ENCODE assay signal across 10 cellular contexts in the genomic region with DNA sequence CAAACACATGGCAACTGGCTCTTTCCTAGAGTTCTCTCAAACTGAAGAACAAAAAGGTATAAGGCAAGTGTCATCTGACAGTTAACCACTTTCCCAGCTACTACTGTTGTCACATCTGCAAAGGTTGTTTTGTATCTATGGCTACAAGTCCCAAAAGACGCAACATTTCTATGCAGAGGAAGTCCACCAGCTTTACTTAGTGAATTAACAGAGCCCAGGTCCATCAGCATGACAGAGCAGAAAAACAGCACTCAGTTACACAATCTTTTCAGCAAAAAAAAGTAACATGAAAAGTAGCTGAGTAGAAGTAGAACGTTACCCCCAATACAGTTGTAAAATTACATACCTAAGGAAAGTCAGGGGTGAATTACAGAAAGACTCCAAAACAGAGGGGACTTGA. TPM values are rescaled to one million over a fixed set of nuclear protein-coding genes. Genes with fewer than 3 reads are reported as not detected.
DNase-seq lines count a peak whose midpoint lies in the region; ATAC-seq and TF ChIP-seq lines count a peak whose summit lies in the region.
"Had no signal": no experiment of that assay in that cellular context is flagged by ENCODE, and none has a peak within 500 bp of the region (broad histone marks: within the 10 kb centered on the region; RNA-seq: fewer than 3 reads in every experiment).

No MANE protein-coding gene starts in this region.

- H3K27me3 ChIP-seq in cardiac muscle cell (no peaks in the 10 kb centered on the region), upper lobe of left lung (no peaks in the 10 kb centered on the region), foreskin keratinocyte (no peaks in the 10 kb centered on the region), suprapubic skin (no peaks in the 10 kb centered on the region)

- peak overlapping the region; percentile 58 for H3K27ac Mint-ChIP-seq in activated T-helper 1 cell treated with anti-CD3 and anti-CD28 coated beads, Interleukin-12 subunit alpha, Interleukin-12 subunit beta, Interleukin-2, Interleukin-4 antibody, amounts not matched to agents 30 ng/mL and 10 ng/mL and 1 ng/mL, durations not matched to agents 14 hours and 24 hours and 36 hours

- TF ChIP-seq EP300 in upper lobe of left lung (IDR thresholded peaks at IDR 0.05): no peak
- no peak for TF ChIP-seq EP300 in suprapubic skin (IDR thresholded peaks at IDR 0.05)

- no peak overlapping the region for H3K4me3 Mint-ChIP-seq in activated T-helper 1 cell treated with anti-CD3 and anti-CD28 coated beads, Interleukin-12 subunit alpha, Interleukin-12 subunit beta, Interleukin-2, Interleukin-4 antibody, amounts not matched to agents 30 ng/mL and 10 ng/mL and 1 ng/mL, durations not matched to agents 14 hours and 24 hours and 36 hours

- no peaks in the 10 kb centered on the region for H3K27me3 Mint-ChIP-seq in activated T-helper 1 cell treated with anti-CD3 and anti-CD28 coated beads, Interleukin-12 subunit alpha, Interleukin-12 subunit beta, Interleukin-2, Interleukin-4 antibody, amounts not matched to agents 30 ng/mL and 10 ng/mL and 1 ng/mL, durations not matched to agents 14 hours and 24 hours and 36 hours (ENCODE audit: insufficient read depth)

- H3K9me3 Mint-ChIP-seq in activated T-helper 1 cell treated with anti-CD3 and anti-CD28 coated beads, Interleukin-12 subunit alpha, Interleukin-12 subunit beta, Interleukin-2, Interleukin-4 antibody, amounts not matched to agents 30 ng/mL and 10 ng/mL and 1 ng/mL, durations not matched to agents 14 hours and 24 hours and 36 hours: no peaks in the 10 kb centered on the region

- H2AFZ ChIP-seq in OCI-LY7 (ENCODE audit: low read length): no peak overlapping the region

- H3K4me1 Mint-ChIP-seq in activated T-helper 1 cell treated with anti-CD3 and anti-CD28 coated beads, Interleukin-12 subunit alpha, Interleukin-12 subunit beta, Interleukin-2, Interleukin-4 antibody, amounts not matched to agents 30 ng/mL and 10 ng/mL and 1 ng/mL, durations not matched to agents 14 hours and 24 hours and 36 hours (ENCODE audit: low read depth): peaks cover 55% of the 10 kb centered on the region

- peaks cover 68% of the 10 kb centered on the region for H3K36me3 Mint-ChIP-seq in activated T-helper 1 cell treated with anti-CD3 and anti-CD28 coated beads, Interleukin-12 subunit alpha, Interleukin-12 subunit beta, Interleukin-2, Interleukin-4 antibody, amounts not matched to agents 30 ng/mL and 10 ng/mL and 1 ng/mL, durations not matched to agents 14 hours and 24 hours and 36 hours (ENCODE audit: low read depth)

- H3K27ac ChIP-seq in cardiac muscle cell (peak overlapping the region; percentile 30), upper lobe of left lung (peak overlapping the region; percentile 30 to 65 (median 50)), foreskin keratinocyte (no peak overlapping the region), OCI-LY7 (ENCODE audit: low read depth, low read length, poor library complexity, severe bottlenecking) (no peak overlapping the region), suprapubic skin (no peak overlapping the region)

- H3K9me3 ChIP-seq in cardiac muscle cell (ENCODE audit: low read depth): no peaks in the 10 kb centered on the region
- H3K9me3 ChIP-seq in upper lobe of left lung: no peaks in the 10 kb centered on the region
- H3K9me3 ChIP-seq in OCI-LY7 (ENCODE audit: low read length): no peaks in the 10 kb centered on the region
- no peaks in the 10 kb centered on the region for H3K9me3 ChIP-seq in suprapubic skin

- ATAC-seq in left cardiac atrium (no peak), left ventricle myocardium superior (peak; percentile 44), upper lobe of left lung (ENCODE audit: low FRiP score in 2 of 2) (peak in 1 of 2 donors; percentile 73), foreskin keratinocyte (no peak)

- TF ChIP-seq POLR2A in upper lobe of left lung (IDR thresholded peaks at IDR 0.05): no peak
- no peak for TF ChIP-seq POLR2A in suprapubic skin (IDR thresholded peaks at IDR 0.05)

- H3K4me1 ChIP-seq in cardiac muscle cell (ENCODE audit: low read depth): no peaks in the 10 kb centered on the region
- peaks cover 0 to 25% (median 11%) of the 10 kb centered on the region in 4 donors for H3K4me1 ChIP-seq in upper lobe of left lung
- no peaks in the 10 kb centered on the region for H3K4me1 ChIP-seq in foreskin keratinocyte
- H3K4me1 ChIP-seq in OCI-LY7 (ENCODE audit: insufficient read depth, low read length, poor library complexity, severe bottlenecking): no peaks in the 10 kb centered on the region
- peaks cover 4% of the 10 kb centered on the region for H3K4me1 ChIP-seq in suprapubic skin

- peaks cover 76% of the 10 kb centered on the region for H3K36me3 ChIP-seq in cardiac muscle cell
- peaks cover 57 to 100% (median 82%) of the 10 kb centered on the region in 4 donors for H3K36me3 ChIP-seq in upper lobe of left lung
- peaks cover 100% of the 10 kb centered on the region for H3K36me3 ChIP-seq in OCI-LY7 (ENCODE audit: insufficient read depth, low read length)
- H3K36me3 ChIP-seq in suprapubic skin: peaks cover 92% of the 10 kb centered on the region

- intact Hi-C loops in left cardiac atrium (cut with DNase I): no loop called here
- intact Hi-C loops in activated T-helper 1 cell treated with anti-CD3 and anti-CD28 coated beads, Interleukin-12 subunit alpha, Interleukin-12 subunit beta, Interleukin-2, Interleukin-4 antibody, amounts not matched to agents 30 ng/mL and 10 ng/mL and 1 ng/mL, durations not matched to agents 14 hours and 24 hours and 36 hours (cut with micrococcal nuclease): no loop called here
- intact Hi-C loops in left ventricle myocardium superior (cut with micrococcal nuclease): no loop called here
- intact Hi-C loops in OCI-LY7 (cut with micrococcal nuclease; ENCODE audit: unreplicated experiment): no loop called here

- H3K4me3 ChIP-seq in cardiac muscle cell (no peak overlapping the region), upper lobe of left lung (no peak overlapping the region), OCI-LY7 (ENCODE audit: low read depth, low read length, poor library complexity, severe bottlenecking) (no peak overlapping the region), suprapubic skin (no peak overlapping the region)

- TF ChIP-seq CTCF in cardiac muscle cell (IDR thresholded peaks at IDR 0.05; ENCODE audit: low read depth, low read length): no peak
- TF ChIP-seq CTCF in upper lobe of left lung (IDR thresholded peaks at IDR 0.05): no peak
- no peak for TF ChIP-seq CTCF in foreskin keratinocyte (conservative IDR thresholded peaks at IDR 0.05)
- no peak for TF ChIP-seq CTCF in OCI-LY7 (conservative IDR thresholded peaks at IDR 0.05; ENCODE audit: low read length)
- no peak for TF ChIP-seq CTCF in suprapubic skin (IDR thresholded peaks at IDR 0.05)

- no peak overlapping the region for H3K4me2 ChIP-seq in OCI-LY7 (ENCODE audit: low read length)

- WGBS in upper lobe of left lung, 2 donors: 45 to 62% methylated on average over 2 of the region's 2 CpGs
- 59% methylated on average over 2 of the region's 2 CpGs for WGBS in suprapubic skin

- DNase-seq in cardiac muscle cell (ENCODE audit: low read depth in 1 of 2, low spot score in 1 of 2) (peak in 1 of 2 donors; percentile 44), left cardiac atrium (no peak), left ventricle myocardium superior (no peak), upper lobe of left lung (no peak), foreskin keratinocyte (no peak), OCI-LY7 (ENCODE audit: low spot score) (no peak), suprapubic skin (ENCODE audit: low spot score in 2 of 2) (no peak)
- no peak for DNase-seq in activated T-helper 1 cell treated with anti-CD3 and anti-CD28 coated beads, Interleukin-12 subunit alpha, Interleukin-12 subunit beta, Interleukin-2, Interleukin-4 antibody, amounts not matched to agents 30 ng/mL and 10 ng/mL and 1 ng/mL, durations not matched to agents 14 hours and 24 hours and 36 hours (ENCODE audit: low spot score)
- DNase-seq: activated effector memory CD4-positive, alpha-beta T cell treated with anti-CD3 and anti-CD28 coated beads, Interleukin-2, amount 50 U/mL, for 16 hours; NCI-H146 had no signal

- H3K9me2 ChIP-seq in OCI-LY7 (ENCODE audit: insufficient read depth, low read length): no peaks in the 10 kb centered on the region

- peaks cover 4% of the 10 kb centered on the region; the same call in 1 of the 2 replicates for H4K20me1 ChIP-seq in OCI-LY7 (ENCODE audit: insufficient read depth, low read length)

- CTCF ChIA-PET in OCI-LY7 (lab: Charles Lee; ENCODE audit: unreplicated experiment): interaction anchor here (1.1 to 1.7 kb wide), 2 partner anchors 28 to 81 kb away, joined by 3 read pairs; no protein-coding TSS in a partner anchor

- H3K79me2 ChIP-seq in OCI-LY7 (ENCODE audit: insufficient read depth, low read depth, low read length): peaks cover 35% of the 10 kb centered on the region; the same call in 1 of the 2 replicates

- POLR2A ChIA-PET in OCI-LY7 (lab: Charles Lee): interaction anchor here (0.8 kb wide), 1 partner anchor 8 kb away, joined by 3 read pairs; no protein-coding TSS in a partner anchor

- BruUV-seq in OCI-LY7 (replicated peaks; lab: Mats Ljungman, UMichigan): no TSS peak

RNA-seq across cellular contexts. Expression of gene CPSF7, which starts 12.1 kb away (rescaled TPM):
- total RNA-seq in cardiac muscle cell (46.9 and 64.7 TPM in 2 replicates), left cardiac atrium (10 to 100 TPM; 33.3 to 47.2 TPM), left ventricle myocardium superior (41.5 TPM), upper lobe of left lung (10 to 100 TPM; 34.5 to 81.7 (median 57.1) TPM), foreskin keratinocyte (47.7 and 48.2 TPM in 2 replicates), OCI-LY7 (2022) (128 and 153 TPM in 2 replicates), suprapubic skin (10 to 100 TPM; 57.2 to 76.2 (median 70.7) TPM)
- polyA plus RNA-seq in cardiac muscle cell (34.6 and 55.5 TPM in 2 replicates), foreskin keratinocyte (24.7 and 30.0 TPM in 2 replicates)
- total RNA-seq in activated T-helper 1 cell treated with anti-CD3 and anti-CD28 coated beads, Interleukin-12 subunit alpha, Interleukin-12 subunit beta, Interleukin-2, Interleukin-4 antibody, amounts not matched to agents 30 ng/mL and 10 ng/mL and 1 ng/mL, durations not matched to agents 14 hours and 24 hours and 36 hours: 141 and 148 TPM in 2 replicates
- 56.1 and 69.4 TPM in 2 replicates for total RNA-seq in OCI-LY7 (2014; rRNA removed; shearing (Covaris generic))

RNA-seq across cellular contexts. Expression of gene SDHAF2, which starts 12.3 kb away (rescaled TPM):
- total RNA-seq in cardiac muscle cell (21.3 and 28.1 TPM in 2 replicates), left cardiac atrium (10 to 100 TPM; 30.5 to 36.8 TPM), left ventricle myocardium superior (32.6 TPM), upper lobe of left lung (10 to 100 TPM; 20.9 to 63.9 (median 34.6) TPM), foreskin keratinocyte (30.2 and 30.6 TPM in 2 replicates), OCI-LY7 (2022) (28.0 and 33.3 TPM in 2 replicates), suprapubic skin (10 to 100 TPM; 36.6 to 53.0 (median 48.4) TPM)
- polyA plus RNA-seq in cardiac muscle cell (55.8 and 67.4 TPM in 2 replicates), foreskin keratinocyte (49.8 and 53.2 TPM in 2 replicates)
- total RNA-seq in activated T-helper 1 cell treated with anti-CD3 and anti-CD28 coated beads, Interleukin-12 subunit alpha, Interleukin-12 subunit beta, Interleukin-2, Interleukin-4 antibody, amounts not matched to agents 30 ng/mL and 10 ng/mL and 1 ng/mL, durations not matched to agents 14 hours and 24 hours and 36 hours: 49.5 and 58.1 TPM in 2 replicates
- 40.6 and 41.2 TPM in 2 replicates for total RNA-seq in OCI-LY7 (2014; rRNA removed; shearing (Covaris generic))

RNA-seq across cellular contexts. Expression of gene TMEM216, which starts 25.3 kb away (rescaled TPM):
- total RNA-seq in cardiac muscle cell (12.5 and 19.3 TPM in 2 replicates), left cardiac atrium (1 to 10 TPM; 7.1 to 7.6 TPM), left ventricle myocardium superior (4.8 TPM), upper lobe of left lung (10 to 100 TPM in 3 of 6 donors, 1 to 10 TPM in 2, under 1 TPM in 1; 0.78 to 16.1 (median 10.1) TPM), foreskin keratinocyte (10.6 and 11.6 TPM in 2 replicates), OCI-LY7 (2022) (1.8 and 2.5 TPM in 2 replicates), suprapubic skin (10 to 100 TPM in 1 of 4 donors, 1 to 10 TPM in 3; 6.0 to 15.4 (median 8.5) TPM)
- polyA plus RNA-seq in cardiac muscle cell (20.1 and 21.5 TPM in 2 replicates), foreskin keratinocyte (12.0 and 16.7 TPM in 2 replicates)
- 18.8 and 20.2 TPM in 2 replicates for total RNA-seq in activated T-helper 1 cell treated with anti-CD3 and anti-CD28 coated beads, Interleukin-12 subunit alpha, Interleukin-12 subunit beta, Interleukin-2, Interleukin-4 antibody, amounts not matched to agents 30 ng/mL and 10 ng/mL and 1 ng/mL, durations not matched to agents 14 hours and 24 hours and 36 hours
- total RNA-seq in OCI-LY7 (2014; rRNA removed; shearing (Covaris generic)): 0.64 and 1.4 TPM in 2 replicates

RNA-seq across cellular contexts. Expression of gene TMEM138, which starts 55.5 kb away (rescaled TPM):
- total RNA-seq in cardiac muscle cell (13.8 and 25.2 TPM in 2 replicates), left cardiac atrium (10 to 100 TPM; 24.4 to 32.6 TPM), left ventricle myocardium superior (16.1 TPM), upper lobe of left lung (10 to 100 TPM; 23.5 to 95.3 (median 34.5) TPM), foreskin keratinocyte (41.4 and 46.2 TPM in 2 replicates), OCI-LY7 (2022) (48.8 and 51.5 TPM in 2 replicates), suprapubic skin (10 to 100 TPM; 22.3 to 43.5 (median 34.2) TPM)
- polyA plus RNA-seq in cardiac muscle cell (25.0 and 34.1 TPM in 2 replicates), foreskin keratinocyte (74.4 and 78.1 TPM in 2 replicates)
- 68.4 and 71.7 TPM in 2 replicates for total RNA-seq in activated T-helper 1 cell treated with anti-CD3 and anti-CD28 coated beads, Interleukin-12 subunit alpha, Interleukin-12 subunit beta, Interleukin-2, Interleukin-4 antibody, amounts not matched to agents 30 ng/mL and 10 ng/mL and 1 ng/mL, durations not matched to agents 14 hours and 24 hours and 36 hours
- total RNA-seq in OCI-LY7 (2014; rRNA removed; shearing (Covaris generic)): 25.8 and 31.1 TPM in 2 replicates

RNA-seq across cellular contexts. Expression of gene CYB561A3, which starts 56.0 kb away (rescaled TPM):
- 7.8 and 13.5 TPM in 2 replicates for total RNA-seq in cardiac muscle cell
- polyA plus RNA-seq in cardiac muscle cell: 10.2 and 12.6 TPM in 2 replicates
- 10 to 100 TPM; 15.7 to 17.0 TPM for total RNA-seq in left cardiac atrium
- total RNA-seq in activated T-helper 1 cell treated with anti-CD3 and anti-CD28 coated beads, Interleukin-12 subunit alpha, Interleukin-12 subunit beta, Interleukin-2, Interleukin-4 antibody, amounts not matched to agents 30 ng/mL and 10 ng/mL and 1 ng/mL, durations not matched to agents 14 hours and 24 hours and 36 hours: 38.1 and 42.3 TPM in 2 replicates
- 10.9 TPM for total RNA-seq in left ventricle myocardium superior
- total RNA-seq in upper lobe of left lung: 100 to 1,000 TPM in 1 of 6 donors, 10 to 100 TPM in 5; 30.3 to 113 (median 50.4) TPM
- total RNA-seq in foreskin keratinocyte: 40.1 and 42.5 TPM in 2 replicates
- polyA plus RNA-seq in foreskin keratinocyte: 43.0 and 44.7 TPM in 2 replicates
- 21.7 and 28.1 TPM in 2 replicates for total RNA-seq in OCI-LY7 (2014; rRNA removed; shearing (Covaris generic))
- 58.2 and 63.8 TPM in 2 replicates for total RNA-seq in OCI-LY7 (2022)
- total RNA-seq in suprapubic skin: 100 to 1,000 TPM in 1 of 4 donors, 10 to 100 TPM in 3; 39.9 to 110 (median 79.8) TPM

Comparison
In these comparisons a context has a peak if more than half of its experiments do, and no peak if none do; other contexts are left out.
1. H3K27ac ChIP-seq: peak in cardiac muscle cell (single experiment) and upper lobe of left lung (4 of 4); none in foreskin keratinocyte (single experiment), OCI-LY7 (single experiment) and suprapubic skin (single experiment).